8 cellular contexts compared by ENCODE assay signal in the genomic region with DNA sequence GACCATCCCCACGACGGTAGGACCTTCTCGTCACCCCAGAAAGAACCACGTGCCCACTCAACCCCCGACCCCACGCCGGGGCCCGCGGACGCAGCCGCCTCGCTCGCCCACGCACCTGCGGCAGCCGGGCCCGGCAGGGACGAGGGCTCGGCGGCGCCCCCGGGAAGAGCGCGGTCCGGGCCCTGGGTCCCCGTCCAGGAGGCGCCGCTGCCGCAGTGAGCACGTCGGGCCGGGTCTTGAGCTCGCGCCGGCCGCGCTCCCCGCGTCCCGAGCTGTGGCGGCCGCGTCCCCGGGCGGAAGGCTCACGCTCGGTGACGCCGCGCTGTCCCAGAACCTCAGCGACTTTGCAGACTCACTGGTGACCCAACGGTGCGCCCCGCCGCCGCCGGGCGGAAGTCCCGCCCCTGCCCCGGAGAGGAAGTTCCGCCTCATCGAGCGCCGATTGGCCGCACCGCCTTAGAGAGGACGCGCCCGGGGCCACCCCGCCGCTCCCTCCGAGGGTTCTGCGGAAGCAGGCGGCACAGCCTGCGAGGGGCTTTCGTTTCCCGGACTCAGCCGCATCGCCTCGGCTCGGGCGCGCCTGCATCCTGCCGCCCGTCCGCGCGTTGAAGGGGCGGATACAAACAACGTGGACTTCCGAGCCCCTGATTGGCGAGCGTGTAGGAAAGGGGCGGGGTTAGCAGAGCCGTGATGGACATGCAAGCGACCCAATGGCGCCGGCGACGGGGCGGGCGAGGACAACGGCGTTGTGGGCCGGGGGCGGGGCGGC. TPM values are rescaled to one million over a fixed set of nuclear protein-coding genes. Genes with fewer than 3 reads are reported as not detected.
A peak's percentile ranks its signal among the peaks of the same experiment; 100 is the strongest.
DNase-seq lines count a peak whose midpoint lies in the region; ATAC-seq and TF ChIP-seq lines count a peak whose summit lies in the region.

No MANE protein-coding gene starts in this region.

- H3K4me3 ChIP-seq in PC-9 (peak overlapping the region; percentile 79), muscle layer of duodenum (ENCODE audit: low read depth in 1 of 2, low read length in 2 of 2) (peak overlapping the region; percentile 59 to 92)

- in situ Hi-C loops in KBM-7 (cut with MboI; ENCODE audit: low pct_unique_long_range_greater_than_20kb, low sequenced_read_pairs) = no loop called here

- H3K27me3 ChIP-seq in PC-9 (ENCODE audit: insufficient read depth, low read depth) (no peaks in the 10 kb centered on the region), muscle layer of duodenum (ENCODE audit: low read depth, low read length) (peaks cover 5% of the 10 kb centered on the region)

- peak overlapping the region; percentile 80 for H2AFZ ChIP-seq in PC-9

- H4K20me1 ChIP-seq in PC-9 (ENCODE audit: insufficient read depth) = peaks cover 31% of the 10 kb centered on the region

- H3F3A ChIP-seq in PC-9 (ENCODE audit: insufficient read depth, low read depth) = peaks cover 35% of the 10 kb centered on the region

- POLR2A ChIA-PET in PC-9 (lab: Charles Lee; ENCODE audit: unreplicated experiment) = interaction anchor here (0.5 to 0.6 kb wide), 3 partner anchors 61 to 187 kb away, joined by 3 to 6 read pairs (median 3); no protein-coding TSS in a partner anchor

- H3K9me3 ChIP-seq in PC-9 (ENCODE audit: insufficient read depth, low read depth) (no peaks in the 10 kb centered on the region), muscle layer of duodenum (ENCODE audit: control insufficient read depth in 1 of 2, low read length in 2 of 2) (no peaks in the 10 kb centered on the region)

- H3K9me2 ChIP-seq in PC-9 (ENCODE audit: insufficient read depth) = no peaks in the 10 kb centered on the region

- H3K4me1 Mint-ChIP-seq in activated T-cell treated with anti-CD3 and anti-CD28 coated beads, Interleukin-2, amount 50 U/mL, for 4 hours (ENCODE audit: low read depth) = peaks cover 26% of the 10 kb centered on the region

- peaks cover 47% of the 10 kb centered on the region for H3K79me2 ChIP-seq in PC-9 (ENCODE audit: low read depth)

- H3K27me3 Mint-ChIP-seq in activated T-cell treated with anti-CD3 and anti-CD28 coated beads, Interleukin-2, amount 50 U/mL, for 4 hours (ENCODE audit: low read depth) = no peaks in the 10 kb centered on the region

- intact Hi-C loops in PC-9 (cut with micrococcal nuclease; ENCODE audit: unreplicated experiment) = loop anchor here (2.0 kb wide), 1 partner anchor 54 kb away; no protein-coding TSS in a partner anchor

- H3K4me1 ChIP-seq in PC-9 (replicated peaks; ENCODE audit: insufficient read depth) = peaks cover 41% of the 10 kb centered on the region
- H3K4me1 ChIP-seq in muscle layer of duodenum (ENCODE audit: control insufficient read depth in 1 of 2, insufficient read depth in 2 of 2, low read length in 2 of 2) = peaks cover 18 to 39% of the 10 kb centered on the region in 2 donors

- no peak for TF ChIP-seq CTCF in PC-9 (conservative IDR thresholded peaks at IDR 0.05)

- CTCF ChIA-PET in PC-9 (lab: Charles Lee) = no interaction called here

- H3K36me3 ChIP-seq in PC-9 (ENCODE audit: low read depth) = no peaks in the 10 kb centered on the region
- H3K36me3 ChIP-seq in muscle layer of duodenum (ENCODE audit: control insufficient read depth in 1 of 2, insufficient read depth in 2 of 2, low read length in 2 of 2) = no peaks in the 10 kb centered on the region

- BruUV-seq in PC-9 (replicated peaks; lab: Mats Ljungman, UMichigan) = no TSS peak

- peak overlapping the region; percentile 96 for H3K4me3 Mint-ChIP-seq in activated T-cell treated with anti-CD3 and anti-CD28 coated beads, Interleukin-2, amount 50 U/mL, for 4 hours

- DNase-seq in DMS53 treated with DMSO at 0.1 percent for 48 hours (lab: John Stamatoyannopoulos, UW; ENCODE audit: unreplicated experiment) (peak; percentile 77), KBM-7 (peak; percentile 96), PC-9 (peak; percentile 84 to 98)
- peak; percentile 97 for DNase-seq in activated T-cell treated with anti-CD3 and anti-CD28 coated beads, Interleukin-2, amount 50 U/mL, for 4 hours
- peak; percentile 97 to 99 for DNase-seq in stimulated activated CD8-positive, alpha-beta memory T cell treated with anti-CD3 and anti-CD28 coated beads, Interleukin-7, amount 100 ng/mL, for 1 hour (ENCODE audit: low read depth in 2 of 2)

- ATAC-seq in GM21717 (IDR thresholded peaks at IDR 0.05; ENCODE audit: unreplicated experiment) (peak; percentile 67), esophagus mucosa (peak; percentile 71)
- peak; percentile 75 to 76 for ATAC-seq in activated T-cell treated with anti-CD3 and anti-CD28 coated beads, Interleukin-2, amount 50 U/mL, for 4 hours

- H3K36me3 Mint-ChIP-seq in activated T-cell treated with anti-CD3 and anti-CD28 coated beads, Interleukin-2, amount 50 U/mL, for 4 hours (ENCODE audit: insufficient read depth) = peaks cover 3% of the 10 kb centered on the region

- H3K4me2 ChIP-seq in PC-9 = peak overlapping the region; percentile 84

- no peaks in the 10 kb centered on the region for H3K9me3 Mint-ChIP-seq in activated T-cell treated with anti-CD3 and anti-CD28 coated beads, Interleukin-2, amount 50 U/mL, for 4 hours

- peak overlapping the region; percentile 78 for H3K27ac ChIP-seq in PC-9
- peak overlapping the region; percentile 85 for H3K27ac ChIP-seq in muscle layer of duodenum (ENCODE audit: low read length)

RNA-seq across cellular contexts. Expression of a gene that starts 0.8 kb away (rescaled TPM):
- 43.6 and 47.1 TPM in 2 replicates for total RNA-seq in PC-9 (2021)
- 10 to 100 TPM; 13.4 to 15.7 (median 14.6) TPM for total RNA-seq in activated T-cell treated with anti-CD3 and anti-CD28 coated beads, Interleukin-2, amount 50 U/mL, for 4 hours
- total RNA-seq in esophagus mucosa = 15.5 TPM

RNA-seq across cellular contexts. Expression of a gene that starts 19.3 kb away (rescaled TPM):
- total RNA-seq in PC-9 (2021) = 72.5 and 96.1 TPM in 2 replicates
- 10 to 100 TPM; 45.0 to 47.8 (median 46.1) TPM for total RNA-seq in activated T-cell treated with anti-CD3 and anti-CD28 coated beads, Interleukin-2, amount 50 U/mL, for 4 hours
- 21.0 TPM for total RNA-seq in esophagus mucosa

RNA-seq across cellular contexts. Expression of a gene that starts 22.3 kb away (rescaled TPM):
- not detected in 2 replicates for total RNA-seq in PC-9 (2021)
- total RNA-seq in activated T-cell treated with anti-CD3 and anti-CD28 coated beads, Interleukin-2, amount 50 U/mL, for 4 hours = under 1 TPM; 0.13 to 0.18 (median 0.16) TPM
- total RNA-seq in esophagus mucosa = 0.12 TPM

RNA-seq across cellular contexts. Expression of a gene that starts 28.9 kb away (rescaled TPM):
- total RNA-seq in PC-9 (2021) (0.35 TPM in 1 of 2 replicates, not detected in the other), esophagus mucosa (not detected)
- total RNA-seq in activated T-cell treated with anti-CD3 and anti-CD28 coated beads, Interleukin-2, amount 50 U/mL, for 4 hours = under 1 TPM; 0.08 to 0.11 (median 0.10) TPM

RNA-seq across cellular contexts. Expression of a gene that starts 41.7 kb away (rescaled TPM):
- total RNA-seq in PC-9 (2021) (6.9 and 9.2 TPM in 2 replicates), esophagus mucosa (0.08 TPM)
- total RNA-seq in activated T-cell treated with anti-CD3 and anti-CD28 coated beads, Interleukin-2, amount 50 U/mL, for 4 hours = under 1 TPM; 0.40 to 0.71 (median 0.49) TPM

Comparison
In these comparisons a context has a peak if more than half of its experiments do, and no peak if none do; other contexts are left out.
1. Peak in every context shown above with its lines: DNase-seq, ATAC-seq, H3K4me3 ChIP-seq and H3K27ac ChIP-seq.